27 cellular contexts compared by ENCODE assay signal in the genomic region with DNA sequence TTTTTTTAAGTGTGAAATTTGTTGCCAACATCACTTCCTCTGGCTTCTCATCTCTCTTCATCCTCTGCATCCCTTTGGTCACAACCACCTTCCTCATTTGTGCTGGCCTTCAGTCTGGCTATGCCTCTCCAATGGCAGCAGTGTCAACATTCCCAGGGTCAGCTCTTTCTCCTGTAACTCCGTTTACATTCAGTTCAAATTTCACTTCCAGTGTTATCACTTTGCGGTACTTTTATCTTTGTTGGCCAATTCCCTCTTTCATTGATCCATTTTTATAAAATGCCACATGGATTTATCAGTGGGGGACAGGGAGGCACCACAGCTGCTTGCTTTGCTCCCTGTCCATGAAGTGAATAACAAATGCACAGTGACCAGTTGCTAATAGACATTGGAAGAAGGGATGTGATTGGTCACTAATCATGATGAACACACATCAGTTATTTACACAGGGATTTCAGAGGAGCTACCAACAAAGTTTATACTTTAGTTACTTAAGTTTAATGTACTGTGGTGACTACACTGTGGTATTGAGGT.
DNase-seq lines count a peak whose midpoint lies in the region; ATAC-seq and TF ChIP-seq lines count a peak whose summit lies in the region.
"Had no signal": no experiment of that assay in that cellular context is flagged by ENCODE, and none has a peak within 500 bp of the region (broad histone marks: within the 10 kb centered on the region; RNA-seq: fewer than 3 reads in every experiment).

No MANE protein-coding gene starts in this region.

- no peaks in the 10 kb centered on the region for H3K27me3 Mint-ChIP-seq in nephron progenitor cell (ENCODE audit: low read depth, poor library complexity)
- H3K27me3 Mint-ChIP-seq: activated B cell treated with CpG ODN at 0.5 μM for 24 hours; activated naive CD8-positive, alpha-beta T cell treated with anti-CD3 and anti-CD28 coated beads for 36 hours; CD4-positive, CD25-positive, alpha-beta regulatory T cell; effector memory CD8-positive, alpha-beta T cell; naive thymus-derived CD4-positive, alpha-beta T cell had no signal

- DNase-seq in Caki2 (ENCODE audit: low read depth) (peak; percentile 46), LHCN-M2 (ENCODE audit: low read depth) (peak; percentile 75), astrocyte of the spinal cord (ENCODE audit: low read depth, low spot score) (peak; percentile 19), nephron progenitor cell (no peak), NCI-H2081 treated with DMSO at 0.1 percent for 48 hours (lab: John Stamatoyannopoulos, UW) (no peak), MV-4-11 (lab: John Stamatoyannopoulos, UW) (no peak)
- DNase-seq: activated B cell treated with CpG ODN at 0.5 μM for 24 hours; activated CD4-positive, alpha-beta T cell treated with anti-CD3 and anti-CD28 coated beads, Interleukin-2, amount 50 U/mL, for 4 hours; activated CD8-positive, alpha-beta memory T cell treated with anti-CD3 and anti-CD28 coated beads, Interleukin-2, amount 50 U/mL, for 4 hours; activated naive CD8-positive, alpha-beta T cell treated with anti-CD3 and anti-CD28 coated beads for 36 hours; body of pancreas; CD4-positive, CD25-positive, alpha-beta regulatory T cell; DMS153; effector memory CD8-positive, alpha-beta T cell; esophagus squamous epithelium; naive thymus-derived CD4-positive, alpha-beta T cell; NCI-H1436 treated with DMSO at 0.1 percent for 48 hours; NCI-H526; ovary; RPMI8226; upper lobe of right lung had no signal

- peaks cover 23% of the 10 kb centered on the region for H3K36me3 Mint-ChIP-seq in nephron progenitor cell (ENCODE audit: low read depth)

- H3K4me1 Mint-ChIP-seq in nephron progenitor cell: peaks cover 6% of the 10 kb centered on the region
- H3K4me1 Mint-ChIP-seq: activated B cell treated with CpG ODN at 0.5 μM for 24 hours; activated naive CD8-positive, alpha-beta T cell treated with anti-CD3 and anti-CD28 coated beads for 36 hours; naive thymus-derived CD4-positive, alpha-beta T cell had no signal

- peak overlapping the region; percentile 74 for H3K27ac Mint-ChIP-seq in nephron progenitor cell
- H3K27ac Mint-ChIP-seq: activated B cell treated with CpG ODN at 0.5 μM for 24 hours; activated naive CD8-positive, alpha-beta T cell treated with anti-CD3 and anti-CD28 coated beads for 36 hours; activated T-helper 2 cell treated with anti-CD3 and anti-CD28 coated beads, Interferon-gamma antibody, Interleukin-2, Interleukin-4, amounts not matched to agents 10 μg/mL and 5 μg/mL and 100 μg/mL, durations not matched to agents 14 hours and 24 hours and 36 hours; CD4-positive, CD25-positive, alpha-beta regulatory T cell; effector memory CD8-positive, alpha-beta T cell; naive thymus-derived CD4-positive, alpha-beta T cell had no signal

- TF ChIP-seq CTCF in astrocyte of the spinal cord (IDR thresholded peaks at IDR 0.05; ENCODE audit: low read depth, low read length) (no peak), nephron progenitor cell (IDR thresholded peaks at IDR 0.05) (no peak)

- in situ Hi-C loops in Caki2 (cut with HindIII; ENCODE audit: low pct_unique_long_range_greater_than_20kb, low sequenced_read_pairs) (no loop called here), astrocyte of the spinal cord (cut with HindIII; ENCODE audit: low sequenced_read_pairs) (no loop called here)

- H3K9me3 Mint-ChIP-seq in nephron progenitor cell: no peaks in the 10 kb centered on the region
- H3K9me3 Mint-ChIP-seq: activated B cell treated with CpG ODN at 0.5 μM for 24 hours; activated naive CD8-positive, alpha-beta T cell treated with anti-CD3 and anti-CD28 coated beads for 36 hours; activated T-helper 2 cell treated with anti-CD3 and anti-CD28 coated beads, Interferon-gamma antibody, Interleukin-2, Interleukin-4, amounts not matched to agents 10 μg/mL and 5 μg/mL and 100 μg/mL, durations not matched to agents 14 hours and 24 hours and 36 hours; CD4-positive, CD25-positive, alpha-beta regulatory T cell; effector memory CD8-positive, alpha-beta T cell had no signal

- ATAC-seq in HG03378 (IDR thresholded peaks at IDR 0.05; ENCODE audit: unreplicated experiment) (no peak), HG02678 (IDR thresholded peaks at IDR 0.05; ENCODE audit: unreplicated experiment) (no peak)
- ATAC-seq: body of pancreas; effector memory CD8-positive, alpha-beta T cell; left lobe of liver; naive thymus-derived CD4-positive, alpha-beta T cell; sciatic nerve; upper lobe of right lung had no signal

- H3K4me3 Mint-ChIP-seq in nephron progenitor cell: no peak overlapping the region
- H3K4me3 Mint-ChIP-seq: activated B cell treated with CpG ODN at 0.5 μM for 24 hours; activated naive CD8-positive, alpha-beta T cell treated with anti-CD3 and anti-CD28 coated beads for 36 hours; CD4-positive, CD25-positive, alpha-beta regulatory T cell; effector memory CD8-positive, alpha-beta T cell; naive thymus-derived CD4-positive, alpha-beta T cell had no signal

- H3K4me3 ChIP-seq in astrocyte of the spinal cord (ENCODE audit: low read depth, low read length): no peak overlapping the region
- H3K4me3 ChIP-seq: body of pancreas, esophagus squamous epithelium, ovary, SK-N-MC, upper lobe of right lung had no signal

Comparison
In these comparisons a context has a peak if more than half of its experiments do, and no peak if none do; other contexts are left out.
1. DNase-seq: peak in Caki2 (single experiment), LHCN-M2 (single experiment) and astrocyte of the spinal cord (single experiment); none in nephron progenitor cell (single experiment), NCI-H2081 treated with DMSO at 0.1 percent for 48 hours (single experiment) and MV-4-11 (single experiment).